In genomic region chr19:46289724-46290619, GRCh38 we compare ENCODE assay signal across 26 cellular contexts. TPM values are rescaled to one million over a fixed set of nuclear protein-coding genes. Genes with fewer than 3 reads are reported as not detected.
A peak's percentile ranks its signal among the peaks of the same experiment; 100 is the strongest.
DNase-seq lines count a peak whose midpoint lies in the region; ATAC-seq, FAIRE-seq and TF ChIP-seq lines count a peak whose summit lies in the region.
"Had no signal": no experiment of that assay in that cellular context is flagged by ENCODE, and none has a peak within 500 bp of the region (broad histone marks: within the 10 kb centered on the region; RNA-seq: fewer than 3 reads in every experiment).

No MANE protein-coding gene starts in this region.

- no peaks in the 10 kb centered on the region for H3K36me3 Mint-ChIP-seq in MCF 10A (ENCODE audit: insufficient read depth, unreplicated experiment)
- H3K36me3 Mint-ChIP-seq: activated naive CD8-positive, alpha-beta T cell treated with anti-CD3 and anti-CD28 coated beads, Interleukin-2, amount 10 ng/mL, durations not matched to agents 7 days and 5 days; brain; mesothelial cell of epicardium had no signal

- CTCF ChIA-PET in MCF 10A (lab: Yijun Ruan, JAX), result interaction anchor here (0.6 to 2.0 kb wide), 8 partner anchors 9 to 248 kb away, joined by 3 to 7 read pairs (median 4); partner anchors contain the start of gene PPP5C

- H3K4me3 Mint-ChIP-seq in MCF 10A (ENCODE audit: unreplicated experiment), result no peak overlapping the region
- H3K4me3 Mint-ChIP-seq: activated naive CD8-positive, alpha-beta T cell treated with anti-CD3 and anti-CD28 coated beads, Interleukin-2, amount 10 ng/mL, durations not matched to agents 7 days and 5 days; IgD-negative memory B cell; mesothelial cell of epicardium; nephron progenitor cell had no signal

- H3K9me3 Mint-ChIP-seq in MCF 10A (ENCODE audit: unreplicated experiment), result no peaks in the 10 kb centered on the region
- H3K9me3 Mint-ChIP-seq: mesothelial cell of epicardium had no signal

- TF ChIP-seq POLR2A in breast epithelium (IDR thresholded peaks at IDR 0.05) (no peak), adrenal gland (IDR thresholded peaks at IDR 0.05) (no peak), stomach (IDR thresholded peaks at IDR 0.05) (no peak), H54 (IDR thresholded peaks at IDR 0.05; ENCODE audit: low read depth, low read length) (no peak)

- no peak for FAIRE-seq in H54 (lab: Jason Lieb, UNC)
- FAIRE-seq: endometrium, kidney had no signal

- H3K36me3 ChIP-seq in breast epithelium (no peaks in the 10 kb centered on the region), adrenal gland (replicated peaks in 1 of 2) (no peaks in the 10 kb centered on the region), lower lobe of right lung (no peaks in the 10 kb centered on the region), stomach (no peaks in the 10 kb centered on the region)

- no TSS peak for BruUV-seq in MCF 10A (replicated peaks; lab: Mats Ljungman, UMichigan)

- peaks cover 17% of the 10 kb centered on the region for H3K4me1 Mint-ChIP-seq in MCF 10A (ENCODE audit: insufficient read depth, unreplicated experiment)
- H3K4me1 Mint-ChIP-seq: mesothelial cell of epicardium, nephron progenitor cell had no signal

- H3K27ac ChIP-seq in breast epithelium, result peak overlapping the region in 1 of 2 donors; percentile 19
- peak overlapping the region; percentile 23 to 91 (median 74) for H3K27ac ChIP-seq in adrenal gland
- peak overlapping the region; percentile 63 for H3K27ac ChIP-seq in lower lobe of right lung
- peak overlapping the region in 4 of 5 donors; percentile 41 to 63 (median 56) for H3K27ac ChIP-seq in stomach
- H3K27ac ChIP-seq: HL-60 had no signal

- H3K27ac Mint-ChIP-seq in MCF 10A (ENCODE audit: low read depth, unreplicated experiment), result peak overlapping the region; percentile 88
- H3K27ac Mint-ChIP-seq: IgD-negative memory B cell, mesothelial cell of epicardium, nephron progenitor cell had no signal

- DNase-seq in MCF 10A (ENCODE audit: unreplicated experiment) (no peak), breast epithelium (ENCODE audit: low spot score in 2 of 2) (no peak), adrenal gland (no peak), lower lobe of right lung (no peak), stomach (no peak), H54 (ENCODE audit: insufficient read length, low spot score) (no peak), NCI-H1105 treated with DMSO at 0.1 percent for 48 hours (lab: John Stamatoyannopoulos, UW) (no peak)
- DNase-seq: activated CD4-positive, alpha-beta T cell treated with anti-CD3 and anti-CD28 coated beads for 1 hour; activated naive CD8-positive, alpha-beta T cell treated with anti-CD3 and anti-CD28 coated beads, Interleukin-2, amount 10 ng/mL, durations not matched to agents 7 days and 5 days; Caco-2; cortex of kidney; kidney; NCI-H1436; NCI-H524 treated with DMSO at 0.1 percent for 48 hours; nephron progenitor cell; stimulated activated CD4-positive, alpha-beta T cell treated with anti-CD3 and anti-CD28 coated beads, Interleukin-4, amount 100 ng/mL, for 4 hours had no signal

- WGBS in adrenal gland, 4 donors, result 64 to 67% (median 66%) methylated on average over 4 of the region's 4 CpGs
- WGBS in stomach, 5 donors, result 68 to 80% (median 79%) methylated on average over 4 of the region's 4 CpGs

- H3K4me3 ChIP-seq in breast epithelium (no peak overlapping the region), adrenal gland (no peak overlapping the region), lower lobe of right lung (no peak overlapping the region), stomach (no peak overlapping the region)

- intact Hi-C loops in MCF 10A (cut with micrococcal nuclease) (no loop called here), breast epithelium (cut with DNase I; ENCODE audit: low total_unique reads) (no loop called here), adrenal gland (cut with DNase I) (loop anchor here (10.0 kb wide), 4 partner anchors 85 to 225 kb away; no protein-coding TSS in a partner anchor), lower lobe of right lung (cut with DNase I) (no loop called here), stomach (cut with DNase I; ENCODE audit: low total_unique reads) (no loop called here)

- no peaks in the 10 kb centered on the region for H3K4me1 ChIP-seq in breast epithelium
- peaks cover 4 to 11% of the 10 kb centered on the region in 2 donors for H3K4me1 ChIP-seq in adrenal gland (replicated peaks in 1 of 2)
- H3K4me1 ChIP-seq in lower lobe of right lung, result peaks cover 10% of the 10 kb centered on the region
- H3K4me1 ChIP-seq in stomach, result peaks cover 0 to 9% (median 4%) of the 10 kb centered on the region in 4 donors
- H3K4me1 ChIP-seq: Caco-2 had no signal

- H3K27me3 Mint-ChIP-seq in MCF 10A (ENCODE audit: insufficient read depth, unreplicated experiment), result no peaks in the 10 kb centered on the region

- no peak for TF ChIP-seq CTCF in MCF 10A (IDR thresholded peaks at IDR 0.05; ENCODE audit: unreplicated experiment)
- TF ChIP-seq CTCF in breast epithelium (IDR thresholded peaks at IDR 0.05), result no peak
- TF ChIP-seq CTCF in adrenal gland (IDR thresholded peaks at IDR 0.05), result no peak
- TF ChIP-seq CTCF in lower lobe of right lung (IDR thresholded peaks at IDR 0.05), result no peak
- no peak for TF ChIP-seq CTCF in stomach (IDR thresholded peaks at IDR 0.05)

- POLR2A ChIA-PET in MCF 10A (lab: Yijun Ruan, JAX), result interaction anchor here (0.9 to 3.1 kb wide), 6 partner anchors 10 to 83 kb away, joined by 3 to 35 read pairs (median 14); partner anchors contain the start of gene PPP5C

- H3K9me3 ChIP-seq in breast epithelium, result peaks cover 8 to 10% of the 10 kb centered on the region in 2 donors
- peaks cover 0 to 10% (median 0%) of the 10 kb centered on the region in 3 donors for H3K9me3 ChIP-seq in adrenal gland (replicated peaks in 1 of 3)
- peaks cover 9% of the 10 kb centered on the region for H3K9me3 ChIP-seq in lower lobe of right lung
- peaks cover 0 to 13% (median 12%) of the 10 kb centered on the region in 4 donors for H3K9me3 ChIP-seq in stomach

- H3K27me3 ChIP-seq in breast epithelium (no peaks in the 10 kb centered on the region), adrenal gland (no peaks in the 10 kb centered on the region), lower lobe of right lung (ENCODE audit: low read depth) (no peaks in the 10 kb centered on the region), stomach (no peaks in the 10 kb centered on the region)

- no peak for ATAC-seq in lower lobe of right lung
- no peak for ATAC-seq in GM18520 (IDR thresholded peaks at IDR 0.05; ENCODE audit: unreplicated experiment)

- no peak for TF ChIP-seq EP300 in stomach (IDR thresholded peaks at IDR 0.05)

RNA-seq across cellular contexts. Expression of gene HIF3A, which starts 6.9 kb away (rescaled TPM):
- 0.47 TPM in 1 of 2 replicates, not detected in the other for total RNA-seq in MCF 10A (2022)
- total RNA-seq in breast epithelium, result 100 to 1,000 TPM in 1 of 3 donors, 10 to 100 TPM in 2; 10.4 to 111 (median 20.6) TPM
- total RNA-seq in adrenal gland, result 10 to 100 TPM in 7 of 8 donors, 1 to 10 TPM in 1; 4.4 to 67.0 (median 24.0) TPM
- 10 to 100 TPM in 2 of 3 donors, 1 to 10 TPM in 1; 2.7 to 69.0 (median 17.2) TPM for polyA plus RNA-seq in adrenal gland
- 64.1 TPM for total RNA-seq in lower lobe of right lung
- 100 to 1,000 TPM in 4 of 5 donors, 10 to 100 TPM in 1; 83.2 to 235 (median 144) TPM for total RNA-seq in stomach
- 10 to 100 TPM; 17.6 to 22.0 (median 20.5) TPM for polyA plus RNA-seq in stomach
- total RNA-seq: A172; activated naive CD8-positive, alpha-beta T cell treated with anti-CD3 and anti-CD28 coated beads, Interleukin-2, amount 10 ng/mL, durations not matched to agents 7 days and 5 days; Daoy; M059J had no signal
- polyA plus RNA-seq: BJ, IgD-negative memory B cell had no signal

RNA-seq across cellular contexts. Expression of gene PPP5C, which starts 56.9 kb away (rescaled TPM):
- total RNA-seq in MCF 10A (2022) (75.6 and 81.5 TPM in 2 replicates), breast epithelium (10 to 100 TPM; 41.3 to 72.4 (median 58.7) TPM), adrenal gland (10 to 100 TPM; 56.3 to 97.6 (median 74.4) TPM), lower lobe of right lung (48.9 TPM), stomach (100 to 1,000 TPM in 1 of 5 donors, 10 to 100 TPM in 4; 54.5 to 124 (median 82.0) TPM)
- polyA plus RNA-seq in adrenal gland (100 to 1,000 TPM in 1 of 3 donors, 10 to 100 TPM in 2; 42.3 to 135 (median 75.4) TPM), stomach (10 to 100 TPM; 29.6 to 39.3 (median 35.4) TPM)

Comparison
In these comparisons a context has a peak if more than half of its experiments do, and no peak if none do; other contexts are left out.
1. intact Hi-C loops: an anchor here in adrenal gland (10.0 kb wide); none called in MCF 10A, breast epithelium, lower lobe of right lung and stomach.